ENCODE assay signal across 26 cellular contexts in genomic region chr3:15470261-15470660, GRCh38. TPM values are rescaled to one million over a fixed set of nuclear protein-coding genes. Genes with fewer than 3 reads are reported as not detected.
DNase-seq lines count a peak whose midpoint lies in the region; ATAC-seq and TF ChIP-seq lines count a peak whose summit lies in the region.
"Had no signal": no experiment of that assay in that cellular context is flagged by ENCODE, and none has a peak within 500 bp of the region (broad histone marks: within the 10 kb centered on the region; RNA-seq: fewer than 3 reads in every experiment).

No MANE protein-coding gene starts in this region.

- no peak for ATAC-seq in DND-41 (ENCODE audit: insufficient read depth, low read depth)
- ATAC-seq: activated T-helper 17 cell treated with anti-CD3 and anti-CD28 coated beads, Interleukin-2, amount 50 U/mL, for 72 hours; left cardiac atrium had no signal

- no peaks in the 10 kb centered on the region for H3K27me3 Mint-ChIP-seq in activated T-cell treated with anti-CD3 and anti-CD28 coated beads, Interleukin-2, amount 50 U/mL, for 24 hours
- H3K27me3 Mint-ChIP-seq: activated T-helper 17 cell treated with anti-CD3 and anti-CD28 coated beads, Interleukin-2, amount 50 U/mL, for 72 hours had no signal

- H3K79me2 ChIP-seq in DND-41 (ENCODE audit: insufficient read depth, low read length), result no peaks in the 10 kb centered on the region

- H3K27ac ChIP-seq in DND-41 (ENCODE audit: low read length) (no peak overlapping the region), RWPE1 (no peak overlapping the region)
- H3K27ac ChIP-seq: brain microvascular endothelial cell, coronary artery, skin epidermis had no signal

- TF ChIP-seq CTCF in DND-41 (IDR thresholded peaks at IDR 0.05; ENCODE audit: borderline replicate concordance, extremely low read depth, low read length, poor library complexity, severe bottlenecking) (peak; percentile 28), RWPE1 (conservative IDR thresholded peaks at IDR 0.05; ENCODE audit: low read depth) (no peak)

- H3K4me3 Mint-ChIP-seq in activated T-cell treated with anti-CD3 and anti-CD28 coated beads, Interleukin-2, amount 50 U/mL, for 24 hours, result no peak overlapping the region
- H3K4me3 Mint-ChIP-seq: activated naive CD8-positive, alpha-beta T cell treated with anti-CD3 and anti-CD28 coated beads, Interleukin-2, amount 10 ng/mL, durations not matched to agents 7 days and 5 days; activated T-helper 17 cell treated with anti-CD3 and anti-CD28 coated beads, Interleukin-2, amount 50 U/mL, for 72 hours; CD14-positive monocyte; mesothelial cell of epicardium; nephron had no signal

- peaks cover 15% of the 10 kb centered on the region for H3K4me1 ChIP-seq in DND-41 (ENCODE audit: insufficient read depth, low read length)

- H3K36me3 ChIP-seq in DND-41 (ENCODE audit: insufficient read depth, low read length) (no peaks in the 10 kb centered on the region), H7 (replicated peaks; ENCODE audit: control insufficient read depth, insufficient read depth, low read length) (no peaks in the 10 kb centered on the region)
- H3K36me3 ChIP-seq: brain microvascular endothelial cell had no signal

- no peak for DNase-seq in DND-41
- DNase-seq in H7, result peak; percentile 83
- DNase-seq in RWPE1 (ENCODE audit: low spot score), result peak; percentile 10
- DNase-seq in iPS-NIHi11 (ENCODE audit: low spot score), result peak; percentile 73
- DNase-seq in EL, result no peak
- DNase-seq in NCI-H128 (lab: John Stamatoyannopoulos, UW; ENCODE audit: unreplicated experiment), result no peak
- DNase-seq in activated T-cell treated with anti-CD3 and anti-CD28 coated beads, Interleukin-2, amount 50 U/mL, for 24 hours, result no peak
- DNase-seq in NCI-H2107 (lab: John Stamatoyannopoulos, UW), result no peak
- DNase-seq: activated CD4-positive, CD25-positive, alpha-beta regulatory T cell treated with anti-CD3 and anti-CD28 coated beads, Interleukin-2, amount 50 U/mL, for 72 hours; activated naive CD8-positive, alpha-beta T cell treated with anti-CD3 and anti-CD28 coated beads, Interleukin-2, amount 10 ng/mL, durations not matched to agents 7 days and 5 days; brain microvascular endothelial cell; hippocampal formation; Kasumi-1; left cardiac atrium; NCI-H1436; NCI-H2171 treated with DMSO at 0.1 percent for 48 hours; NCI-H69; OCI-M1; stimulated activated CD4-positive, alpha-beta T cell treated with anti-CD3 and anti-CD28 coated beads, Interleukin-4, amount 100 ng/mL, for 1 hour; T1000 had no signal

- CTCF ChIA-PET in RWPE1 (lab: Yijun Ruan, JAX), result no interaction called here

- H2AFZ ChIP-seq in DND-41 (ENCODE audit: low read depth, low read length), result no peak overlapping the region

- H3K27me3 ChIP-seq in DND-41 (ENCODE audit: insufficient read depth, low read length, poor library complexity) (no peaks in the 10 kb centered on the region), H7 (ENCODE audit: control insufficient read depth, insufficient read depth, low read length) (no peaks in the 10 kb centered on the region)
- H3K27me3 ChIP-seq: brain microvascular endothelial cell had no signal

- H3K4me3 ChIP-seq in DND-41 (ENCODE audit: low read depth in 1 of 2, low read length in 2 of 2), result no peak overlapping the region
- H3K4me3 ChIP-seq in H7 (ENCODE audit: insufficient read depth, low read depth, low read length), result no peak overlapping the region
- H3K4me3 ChIP-seq: coronary artery, skin epidermis had no signal

- H3K4me1 Mint-ChIP-seq in activated T-cell treated with anti-CD3 and anti-CD28 coated beads, Interleukin-2, amount 50 U/mL, for 24 hours (ENCODE audit: low read depth), result peaks cover 3% of the 10 kb centered on the region
- H3K4me1 Mint-ChIP-seq: activated naive CD8-positive, alpha-beta T cell treated with anti-CD3 and anti-CD28 coated beads, Interleukin-2, amount 10 ng/mL, durations not matched to agents 7 days and 5 days; CD14-positive monocyte; mesothelial cell of epicardium had no signal

- no peak overlapping the region for H3K4me2 ChIP-seq in DND-41 (ENCODE audit: insufficient read depth, low read length)

- POLR2A ChIA-PET in RWPE1 (lab: Yijun Ruan, JAX; ENCODE audit: low non-redundant PET), result no interaction called here

- H3K9me3 ChIP-seq in DND-41 (ENCODE audit: insufficient read depth, low read length, severe bottlenecking), result no peaks in the 10 kb centered on the region

- no peaks in the 10 kb centered on the region for H3K36me3 Mint-ChIP-seq in activated T-cell treated with anti-CD3 and anti-CD28 coated beads, Interleukin-2, amount 50 U/mL, for 24 hours (ENCODE audit: low read depth)
- H3K36me3 Mint-ChIP-seq: activated naive CD8-positive, alpha-beta T cell treated with anti-CD3 and anti-CD28 coated beads, Interleukin-2, amount 10 ng/mL, durations not matched to agents 7 days and 5 days; CD14-positive monocyte had no signal

- no peak overlapping the region for H3K27ac Mint-ChIP-seq in activated T-cell treated with anti-CD3 and anti-CD28 coated beads, Interleukin-2, amount 50 U/mL, for 24 hours
- H3K27ac Mint-ChIP-seq: activated naive CD8-positive, alpha-beta T cell treated with anti-CD3 and anti-CD28 coated beads, Interleukin-2, amount 10 ng/mL, durations not matched to agents 7 days and 5 days; activated T-helper 17 cell treated with anti-CD3 and anti-CD28 coated beads, Interleukin-2, amount 50 U/mL, for 72 hours; CD14-positive monocyte; mesothelial cell of epicardium; nephron had no signal

- H4K20me1 ChIP-seq in DND-41 (ENCODE audit: insufficient read depth, low read length), result no peaks in the 10 kb centered on the region

- no peaks in the 10 kb centered on the region for H3K9me3 Mint-ChIP-seq in activated T-cell treated with anti-CD3 and anti-CD28 coated beads, Interleukin-2, amount 50 U/mL, for 24 hours
- H3K9me3 Mint-ChIP-seq: activated naive CD8-positive, alpha-beta T cell treated with anti-CD3 and anti-CD28 coated beads, Interleukin-2, amount 10 ng/mL, durations not matched to agents 7 days and 5 days; activated T-helper 17 cell treated with anti-CD3 and anti-CD28 coated beads, Interleukin-2, amount 50 U/mL, for 72 hours; mesothelial cell of epicardium; nephron had no signal

- H3K9ac ChIP-seq in DND-41 (ENCODE audit: low read depth, low read length), result no peak overlapping the region

RNA-seq across cellular contexts. Expression of gene EAF1, which starts 42.9 kb away (rescaled TPM):
- total RNA-seq in H7 (2014; rRNA removed; shearing (Covaris generic)), result 25.7 and 31.2 TPM in 2 replicates

RNA-seq across cellular contexts. Expression of gene METTL6, which starts 42.9 kb away (rescaled TPM):
- total RNA-seq in H7 (2014; rRNA removed; shearing (Covaris generic)), result 13.3 and 14.0 TPM in 2 replicates

RNA-seq across cellular contexts. Expression of gene COLQ, which starts 51.2 kb away (rescaled TPM):
- 0.52 and 1.00 TPM in 2 replicates for total RNA-seq in H7 (2014; rRNA removed; shearing (Covaris generic))

Comparison
In these comparisons a context has a peak if more than half of its experiments do, and no peak if none do; other contexts are left out.
1. DNase-seq: peak in H7 (single experiment), RWPE1 (single experiment) and iPS-NIHi11 (single experiment); none in DND-41 (single experiment), EL (single experiment), NCI-H128 (single experiment), activated T-cell treated with anti-CD3 and anti-CD28 coated beads, Interleukin-2, amount 50 U/mL, for 24 hours (single experiment) and NCI-H2107 (single experiment).